In genomic region chr2:29196792-29197788, GRCh38 we compare ENCODE assay signal across 8 cellular contexts.
DNase-seq lines count a peak whose midpoint lies in the region; ATAC-seq, FAIRE-seq and TF ChIP-seq lines count a peak whose summit lies in the region.

No MANE protein-coding gene starts in this region.

- H3K9me1 ChIP-seq in keratinocyte (ENCODE audit: control insufficient read depth, extremely low read depth, insufficient read depth, low read length): no peaks in the 10 kb centered on the region

- no peak overlapping the region for H3K9ac ChIP-seq in keratinocyte (ENCODE audit: control insufficient read depth, extremely low read depth, insufficient read depth, low read length)

- H3K27me3 ChIP-seq in H7 (ENCODE audit: control insufficient read depth, insufficient read depth, low read length) (no peaks in the 10 kb centered on the region), keratinocyte (ENCODE audit: control insufficient read depth, extremely low read depth, insufficient read depth, low read length) (no peaks in the 10 kb centered on the region)

- ATAC-seq in GM18858 (IDR thresholded peaks at IDR 0.05; ENCODE audit: unreplicated experiment): no peak

- no peak overlapping the region for H3K27ac ChIP-seq in VCaP
- no peak overlapping the region for H3K27ac ChIP-seq in keratinocyte (ENCODE audit: control insufficient read depth, insufficient read depth, low read length)

- H3K79me2 ChIP-seq in keratinocyte (ENCODE audit: control insufficient read depth, insufficient read depth, low read length): no peaks in the 10 kb centered on the region

- no peak overlapping the region for H2AFZ ChIP-seq in keratinocyte (ENCODE audit: control insufficient read depth, low read length)

- H3K4me1 ChIP-seq in keratinocyte (ENCODE audit: control insufficient read depth, extremely low read depth, insufficient read depth, low read length): no peaks in the 10 kb centered on the region

- FAIRE-seq in keratinocyte (lab: Jason Lieb, UNC): peak; percentile 70

- H3K4me2 ChIP-seq in keratinocyte (ENCODE audit: control insufficient read depth, extremely low read depth, insufficient read depth, low read depth, low read length): no peak overlapping the region

- H3K36me3 ChIP-seq in H7 (replicated peaks; ENCODE audit: control insufficient read depth, insufficient read depth, low read length) (no peaks in the 10 kb centered on the region), keratinocyte (ENCODE audit: control insufficient read depth in 2 of 2, extremely low read depth in 1 of 2, insufficient read depth in 2 of 2, low read length in 2 of 2) (peaks cover 0 to 2% of the 10 kb centered on the region in 2 experiments)

- no peaks in the 10 kb centered on the region for H4K20me1 ChIP-seq in keratinocyte (ENCODE audit: control insufficient read depth, extremely low read depth, insufficient read depth, low read length)

- peak; percentile 89 for TF ChIP-seq CTCF in VCaP (conservative IDR thresholded peaks at IDR 0.05)
- peak; percentile 72 to 98 (median 85) for TF ChIP-seq CTCF in keratinocyte (optimal IDR thresholded peaks at IDR 0.05 in 1 of 3, IDR thresholded peaks at IDR 0.05 in 1 of 3, conservative IDR thresholded peaks at IDR 0.05 in 1 of 3; ENCODE audit: extremely low read depth in 1 of 3, insufficient read depth in 2 of 3, low read length in 3 of 3)

- no peaks in the 10 kb centered on the region for H3K9me3 ChIP-seq in keratinocyte (ENCODE audit: control insufficient read depth, low read depth, low read length)

- dilution Hi-C loops in keratinocyte (cut with MboI; ENCODE audit: extremely low pct_ligation_motif_present, low sequenced_read_pairs): loop anchor here (25.0 kb wide), 1 partner anchor 135 kb away; the partner anchor contains the start of gene PCARE

- in situ Hi-C loops in T47D (cut with HindIII; ENCODE audit: low pct_unique_long_range_greater_than_20kb, low sequenced_read_pairs): no loop called here

- DNase-seq in CD1c-positive myeloid dendritic cell (ENCODE audit: extremely low spot score) (peak; percentile 60), H7 (peak; percentile 75), NCI-H2107 (lab: John Stamatoyannopoulos, UW) (peak; percentile 26), T47D (ENCODE audit: low read depth in 1 of 2, low spot score in 1 of 2) (peak; percentile 47 to 75), keratinocyte (ENCODE audit: low read depth, low spot score) (peak; percentile 38)
- peak; percentile 67 for DNase-seq in stimulated activated CD4-positive, alpha-beta T cell treated with anti-CD3 and anti-CD28 coated beads, Interleukin-2, amount 100 ng/mL, for 4 hours (ENCODE audit: low read depth)

- no peak overlapping the region for H3K4me3 ChIP-seq in H7 (ENCODE audit: insufficient read depth, low read depth, low read length)
- H3K4me3 ChIP-seq in keratinocyte (ENCODE audit: control insufficient read depth in 2 of 3, extremely low read depth in 1 of 3, insufficient read depth in 2 of 3, low read depth in 1 of 3, low read length in 3 of 3): no peak overlapping the region
